22 cellular contexts compared by ENCODE assay signal in genomic region chr9:14941487-14941886, GRCh38. TPM values are rescaled to one million over a fixed set of nuclear protein-coding genes. Genes with fewer than 3 reads are reported as not detected.
"Had no signal": no experiment of that assay in that cellular context is flagged by ENCODE, and none has a peak within 500 bp of the region (broad histone marks: within the 10 kb centered on the region; RNA-seq: fewer than 3 reads in every experiment).

No MANE protein-coding gene starts in this region.

- H3K4me1 ChIP-seq: colonic mucosa, foreskin keratinocyte, right lobe of liver, testis had no signal

- ATAC-seq: activated CD4-positive, CD25-positive, alpha-beta regulatory T cell treated with anti-CD3 and anti-CD28 coated beads, Interleukin-2, amount 50 U/mL, for 24 hours; activated CD8-positive, alpha-beta T cell treated with anti-CD3 and anti-CD28 coated beads, Interleukin-2, amount 10 ng/mL, durations not matched to agents 7 days and 5 days; activated naive CD8-positive, alpha-beta T cell treated with anti-CD3 and anti-CD28 coated beads, Interleukin-2, amount 50 U/mL, for 24 hours; foreskin keratinocyte; left colon; right lobe of liver; stimulated activated effector memory CD8-positive, alpha-beta T cell treated with anti-CD3 and anti-CD28 coated beads, Interleukin-12 subunit alpha, Interleukin-12 subunit beta, amount 100 ng/mL, for 72 hours had no signal

- H3K36me3 ChIP-seq: brain microvascular endothelial cell, colonic mucosa, ovary, right lobe of liver had no signal

- H3K27ac Mint-ChIP-seq: activated CD4-positive, alpha-beta T cell treated with anti-CD3 and anti-CD28 coated beads, Interleukin-2, amount 10 ng/mL, durations not matched to agents 7 days and 5 days; activated CD8-positive, alpha-beta T cell treated with anti-CD3 and anti-CD28 coated beads, Interleukin-2, amount 10 ng/mL, durations not matched to agents 7 days and 5 days; activated naive CD8-positive, alpha-beta T cell treated with anti-CD3 and anti-CD28 coated beads, Interleukin-2, amount 50 U/mL, for 24 hours; activated T-cell treated with anti-CD3 and anti-CD28 coated beads, Interleukin-2, amount 50 U/mL, for 24 hours; activated T-helper 2 cell treated with anti-CD3 and anti-CD28 coated beads, Interferon-gamma antibody, Interleukin-2, Interleukin-4, amounts not matched to agents 10 μg/mL and 5 μg/mL and 100 μg/mL, durations not matched to agents 14 hours and 24 hours and 36 hours; stimulated activated effector memory CD8-positive, alpha-beta T cell treated with anti-CD3 and anti-CD28 coated beads, Interleukin-12 subunit alpha, Interleukin-12 subunit beta, amount 100 ng/mL, for 72 hours; type B pancreatic cell had no signal

- H3K4me3 ChIP-seq: colonic mucosa, ovary, right lobe of liver, testis had no signal

- H3K27me3 ChIP-seq: brain microvascular endothelial cell, colonic mucosa, foreskin keratinocyte, ovary, right lobe of liver, testis had no signal

- H3K9me3 ChIP-seq: colonic mucosa, ovary, right lobe of liver, testis had no signal

- H3K4me1 Mint-ChIP-seq: activated CD4-positive, alpha-beta T cell treated with anti-CD3 and anti-CD28 coated beads, Interleukin-2, amount 10 ng/mL, durations not matched to agents 7 days and 5 days; activated naive CD8-positive, alpha-beta T cell treated with anti-CD3 and anti-CD28 coated beads, Interleukin-2, amount 50 U/mL, for 24 hours; central memory CD8-positive, alpha-beta T cell; stimulated activated effector memory CD8-positive, alpha-beta T cell treated with anti-CD3 and anti-CD28 coated beads, Interleukin-12 subunit alpha, Interleukin-12 subunit beta, amount 100 ng/mL, for 72 hours had no signal

- H3K4me3 Mint-ChIP-seq: activated CD4-positive, alpha-beta T cell treated with anti-CD3 and anti-CD28 coated beads, Interleukin-2, amount 10 ng/mL, durations not matched to agents 7 days and 5 days; activated CD8-positive, alpha-beta T cell treated with anti-CD3 and anti-CD28 coated beads, Interleukin-2, amount 10 ng/mL, durations not matched to agents 7 days and 5 days; activated naive CD8-positive, alpha-beta T cell treated with anti-CD3 and anti-CD28 coated beads, Interleukin-2, amount 50 U/mL, for 24 hours; activated T-cell treated with anti-CD3 and anti-CD28 coated beads, Interleukin-2, amount 50 U/mL, for 24 hours; central memory CD8-positive, alpha-beta T cell; stimulated activated effector memory CD8-positive, alpha-beta T cell treated with anti-CD3 and anti-CD28 coated beads, Interleukin-12 subunit alpha, Interleukin-12 subunit beta, amount 100 ng/mL, for 72 hours; type B pancreatic cell had no signal

- DNase-seq: activated CD4-positive, alpha-beta T cell treated with anti-CD3 and anti-CD28 coated beads, Interleukin-2, amount 10 ng/mL, durations not matched to agents 7 days and 5 days; activated CD8-positive, alpha-beta T cell treated with anti-CD3 and anti-CD28 coated beads, Interleukin-2, amount 10 ng/mL, durations not matched to agents 7 days and 5 days; activated naive CD4-positive, alpha-beta T cell treated with Interleukin-2 at 50 U/mL for 16 hours; activated naive CD8-positive, alpha-beta T cell treated with anti-CD3 and anti-CD28 coated beads, Interleukin-2, amount 50 U/mL, for 24 hours; activated T-cell treated with anti-CD3 and anti-CD28 coated beads, Interleukin-2, amount 50 U/mL, for 24 hours; anterior cingulate cortex; brain microvascular endothelial cell; colonic mucosa; foreskin keratinocyte; head of caudate nucleus; left colon; midbrain; right lobe of liver; stimulated activated CD4-positive, alpha-beta T cell treated with anti-CD3 and anti-CD28 coated beads, Interleukin-4, amount 100 ng/mL, for 24 hours; testis had no signal

- H3K9me3 Mint-ChIP-seq: activated CD4-positive, alpha-beta T cell treated with anti-CD3 and anti-CD28 coated beads, Interleukin-2, amount 10 ng/mL, durations not matched to agents 7 days and 5 days; activated naive CD8-positive, alpha-beta T cell treated with anti-CD3 and anti-CD28 coated beads, Interleukin-2, amount 50 U/mL, for 24 hours; activated T-cell treated with anti-CD3 and anti-CD28 coated beads, Interleukin-2, amount 50 U/mL, for 24 hours; activated T-helper 2 cell treated with anti-CD3 and anti-CD28 coated beads, Interferon-gamma antibody, Interleukin-2, Interleukin-4, amounts not matched to agents 10 μg/mL and 5 μg/mL and 100 μg/mL, durations not matched to agents 14 hours and 24 hours and 36 hours had no signal

- H3K27ac ChIP-seq: brain microvascular endothelial cell, colonic mucosa, foreskin keratinocyte, ovary, right lobe of liver had no signal

- H3K27me3 Mint-ChIP-seq: activated CD4-positive, alpha-beta T cell treated with anti-CD3 and anti-CD28 coated beads, Interleukin-2, amount 10 ng/mL, durations not matched to agents 7 days and 5 days; activated naive CD8-positive, alpha-beta T cell treated with anti-CD3 and anti-CD28 coated beads, Interleukin-2, amount 50 U/mL, for 24 hours; central memory CD8-positive, alpha-beta T cell; type B pancreatic cell had no signal

- H3K36me3 Mint-ChIP-seq: stimulated activated effector memory CD8-positive, alpha-beta T cell treated with anti-CD3 and anti-CD28 coated beads, Interleukin-12 subunit alpha, Interleukin-12 subunit beta, amount 100 ng/mL, for 72 hours; type B pancreatic cell had no signal

RNA-seq across cellular contexts. Expression of gene FREM1, which starts 31.3 kb away (rescaled TPM):
- total RNA-seq: activated CD4-positive, alpha-beta T cell treated with anti-CD3 and anti-CD28 coated beads, Interleukin-2, amount 10 ng/mL, durations not matched to agents 7 days and 5 days; activated CD8-positive, alpha-beta T cell treated with anti-CD3 and anti-CD28 coated beads, Interleukin-2, amount 10 ng/mL, durations not matched to agents 7 days and 5 days; activated T-helper 2 cell treated with anti-CD3 and anti-CD28 coated beads, Interferon-gamma antibody, Interleukin-2, Interleukin-4, amounts not matched to agents 10 μg/mL and 5 μg/mL and 100 μg/mL, durations not matched to agents 14 hours and 24 hours and 36 hours; foreskin keratinocyte; lung microvascular endothelial cell had no signal
